1 cellular context compared by ENCODE assay signal in the genomic region with DNA sequence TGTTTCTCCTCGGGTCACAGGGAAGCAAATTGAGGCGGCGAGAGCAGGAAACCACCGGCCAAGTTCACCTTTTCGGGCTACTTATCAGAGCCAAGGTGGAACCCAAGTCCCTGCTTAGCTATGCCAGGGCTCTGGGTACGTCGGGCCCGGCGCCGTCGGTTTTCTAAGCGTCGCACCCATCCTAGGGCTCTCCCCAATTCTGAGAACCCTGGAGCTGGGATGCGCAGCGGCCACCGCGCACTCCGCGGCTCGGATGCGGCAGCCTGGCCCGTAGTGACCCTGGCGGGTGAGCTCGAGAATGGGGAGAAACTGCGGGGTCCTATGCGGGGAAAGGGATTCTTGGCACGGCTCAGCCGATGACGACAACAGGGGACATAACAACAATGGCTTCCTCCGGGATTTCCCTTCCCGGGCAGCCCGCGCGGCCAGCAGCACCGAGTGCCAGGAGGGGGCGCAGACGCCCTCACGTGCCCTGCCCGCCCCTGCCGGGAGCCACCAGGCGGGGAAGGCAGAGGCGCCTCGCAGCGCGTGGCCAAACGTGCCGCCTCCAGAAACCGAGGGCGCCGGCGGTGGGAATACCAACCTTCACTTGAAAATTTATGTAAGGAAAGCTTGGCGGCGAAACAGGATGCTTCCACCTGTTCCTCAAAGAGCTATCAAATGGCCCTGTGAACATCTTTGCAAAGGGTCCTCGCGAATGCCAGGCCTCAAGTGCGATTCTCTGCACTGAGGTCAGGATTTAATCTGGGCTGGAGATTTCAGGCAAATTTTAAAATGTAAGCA.
TF ChIP-seq lines count a peak whose summit lies in the region.

No MANE protein-coding gene starts in this region.

TF ChIP-seq in SK-N-SH, 30 proteins besides CTCF, POLR2A, EP300 and RAD21 (continued from another document):
- 0 out of 2 replicates have a peak, but pooled peaks have one; percentile 13 for TF ChIP-seq TEAD4 (IDR thresholded peaks at IDR 0.05; ENCODE audit: borderline replicate concordance, insufficient read depth)
- no peak for TF ChIP-seq FOSL2 (IDR thresholded peaks at IDR 0.05; ENCODE audit: borderline replicate concordance, low read depth)
